19 cellular contexts compared by ENCODE assay signal in genomic region chr20:57686931-57687652, GRCh38. TPM values are rescaled to one million over a fixed set of nuclear protein-coding genes. Genes with fewer than 3 reads are reported as not detected.
DNase-seq lines count a peak whose midpoint lies in the region; ATAC-seq, FAIRE-seq and TF ChIP-seq lines count a peak whose summit lies in the region.
"Had no signal": no experiment of that assay in that cellular context is flagged by ENCODE, and none has a peak within 500 bp of the region (broad histone marks: within the 10 kb centered on the region; RNA-seq: fewer than 3 reads in every experiment).

No MANE protein-coding gene starts in this region.

- no TSS peak for BruUV-seq in GM12878 (replicated peaks; lab: Mats Ljungman, UMichigan)

- H3K4me3 Mint-ChIP-seq in activated CD8-positive, alpha-beta T cell treated with anti-CD3 and anti-CD28 coated beads for 36 hours, result no peak overlapping the region
- no peak overlapping the region for H3K4me3 Mint-ChIP-seq in activated CD8-positive, alpha-beta T cell treated with anti-CD3 and anti-CD28 coated beads, Interleukin-2, amount 10 ng/mL, durations not matched to agents 7 days and 5 days
- H3K4me3 Mint-ChIP-seq in type B pancreatic cell, result peak overlapping the region; percentile 55
- H3K4me3 Mint-ChIP-seq: activated naive CD8-positive, alpha-beta T cell; CD4-positive, alpha-beta memory T cell; effector memory CD8-positive, alpha-beta T cell had no signal

- no peak for FAIRE-seq in GM12878 (lab: Jason Lieb, UNC)
- FAIRE-seq: A204.1 had no signal

- H3K4me2 ChIP-seq in GM12878 (ENCODE audit: control insufficient read depth, insufficient read depth), result no peak overlapping the region

- in situ Hi-C loops in GM12878 (cut with MboI), result loop anchor here (10.0 kb wide), 1 partner anchor 292 kb away; the partner anchor contains the start of gene RBM38

- ATAC-seq in activated CD8-positive, alpha-beta T cell treated with anti-CD3 and anti-CD28 coated beads for 36 hours, result peak; percentile 20
- ATAC-seq in activated CD8-positive, alpha-beta T cell treated with anti-CD3 and anti-CD28 coated beads, Interleukin-2, amount 10 ng/mL, durations not matched to agents 7 days and 5 days, result no peak
- peak; percentile 44 for ATAC-seq in GM12878
- ATAC-seq in lung (ENCODE audit: insufficient read depth, low FRiP score), result peak; percentile 10
- no peak for ATAC-seq in GM21723 (IDR thresholded peaks at IDR 0.05; ENCODE audit: unreplicated experiment)
- ATAC-seq: effector memory CD8-positive, alpha-beta T cell had no signal

- H3K4me1 Mint-ChIP-seq in activated CD8-positive, alpha-beta T cell treated with anti-CD3 and anti-CD28 coated beads for 36 hours (ENCODE audit: low read depth), result peaks cover 3% of the 10 kb centered on the region
- no peaks in the 10 kb centered on the region for H3K4me1 Mint-ChIP-seq in activated CD8-positive, alpha-beta T cell treated with anti-CD3 and anti-CD28 coated beads, Interleukin-2, amount 10 ng/mL, durations not matched to agents 7 days and 5 days (ENCODE audit: low read depth)
- peaks cover 45% of the 10 kb centered on the region for H3K4me1 Mint-ChIP-seq in type B pancreatic cell (ENCODE audit: unreplicated experiment)

- no peaks in the 10 kb centered on the region for H4K20me1 ChIP-seq in GM12878 (ENCODE audit: control insufficient read depth, insufficient read depth)

- POLR2A ChIA-PET in activated CD8-positive, alpha-beta T cell treated with anti-CD3 and anti-CD28 coated beads for 36 hours (lab: Charles Lee), result interaction anchor here (0.6 kb wide), 1 partner anchor 53 kb away, joined by 4 read pairs; no protein-coding TSS in a partner anchor
- POLR2A ChIA-PET in activated CD8-positive, alpha-beta T cell treated with anti-CD3 and anti-CD28 coated beads, Interleukin-2, amount 10 ng/mL, durations not matched to agents 7 days and 5 days (lab: Charles Lee), result interaction anchor here (0.7 kb wide), 1 partner anchor 77 kb away, joined by 3 read pairs; no protein-coding TSS in a partner anchor
- POLR2A ChIA-PET in GM12878 (lab: Charles Lee), result no interaction called here

- peak; percentile 18 for DNase-seq in activated CD8-positive, alpha-beta T cell treated with anti-CD3 and anti-CD28 coated beads for 36 hours
- DNase-seq in activated CD8-positive, alpha-beta T cell treated with anti-CD3 and anti-CD28 coated beads, Interleukin-2, amount 10 ng/mL, durations not matched to agents 7 days and 5 days, result no peak
- no peak for DNase-seq in GM12878 (ENCODE audit: low read depth, low spot score)
- DNase-seq in lung (ENCODE audit: low spot score), result no peak
- DNase-seq in type B pancreatic cell (ENCODE audit: extremely low spot score, unreplicated experiment), result no peak
- DNase-seq in NCI-H187 treated with DMSO at 0.1 percent for 48 hours (lab: John Stamatoyannopoulos, UW), result no peak
- no peak for DNase-seq in NOMO-1 treated with dmso at 0.1 percent for 144 hours (lab: John Stamatoyannopoulos, UW; ENCODE audit: unreplicated experiment)
- DNase-seq: CD4-positive, alpha-beta memory T cell; effector memory CD8-positive, alpha-beta T cell; IMR-90; NCI-H1105; stimulated activated CD4-positive, alpha-beta T cell treated with anti-CD3 and anti-CD28 coated beads, Interleukin-15, amount 100 ng/mL, for 24 hours; transverse colon; WERI-Rb-1 had no signal

- TF ChIP-seq POLR2A in GM12878 (IDR thresholded peaks at IDR 0.05; ENCODE audit: low read depth, low read length), result no peak

- no peak overlapping the region for H3K27ac ChIP-seq in GM12878 (ENCODE audit: control insufficient read depth, insufficient read depth)
- H3K27ac ChIP-seq in lung (ENCODE audit: low read depth in 1 of 2, low read length in 1 of 2), result no peak overlapping the region
- H3K27ac ChIP-seq: cardiac muscle cell, transverse colon, WERI-Rb-1 had no signal

- CTCF ChIA-PET in activated CD8-positive, alpha-beta T cell treated with anti-CD3 and anti-CD28 coated beads for 36 hours (lab: Charles Lee), result no interaction called here
- CTCF ChIA-PET in activated CD8-positive, alpha-beta T cell treated with anti-CD3 and anti-CD28 coated beads, Interleukin-2, amount 10 ng/mL, durations not matched to agents 7 days and 5 days (lab: Charles Lee), result interaction anchor here (0.6 to 0.7 kb wide), 2 partner anchors 65 to 429 kb away, joined by 3 read pairs; no protein-coding TSS in a partner anchor
- CTCF ChIA-PET in GM12878 (lab: Yijun Ruan, JAX), result interaction anchor here (1.4 kb wide), 1 partner anchor 33 kb away, joined by 3 read pairs; no protein-coding TSS in a partner anchor

- H3K4me1 ChIP-seq in GM12878 (ENCODE audit: control insufficient read depth, insufficient read depth, low read length) (peaks cover 13% of the 10 kb centered on the region), lung (ENCODE audit: control insufficient read depth in 2 of 2, insufficient read depth in 2 of 2, low read length in 2 of 2) (peaks cover 12 to 13% of the 10 kb centered on the region in 2 donors)

- WGBS in GM12878 (ENCODE audit: insufficient coverage, insufficient replicate concordance, low lambda C conversion rate, missing lambda C conversion rate), result 45% methylated on average over 12 of the region's 12 CpGs
- WGBS in lung, 2 donors, result 88 to 89% methylated on average over 12 of the region's 12 CpGs

- no peak for TF ChIP-seq RAD21 in GM12878 (IDR thresholded peaks at IDR 0.05; ENCODE audit: insufficient read depth, low read depth, low read length)

- SMC1A ChIA-PET in GM12878 (lab: Charles Lee; ENCODE audit: uncharacterized antibody, unreplicated experiment), result interaction anchor here (1.0 kb wide), 1 partner anchor 68 kb away, joined by 4 read pairs; no protein-coding TSS in a partner anchor

- H3K79me2 ChIP-seq in GM12878 (ENCODE audit: control insufficient read depth, insufficient read depth, low read length), result no peaks in the 10 kb centered on the region

- H3K36me3 ChIP-seq in GM12878 (ENCODE audit: control insufficient read depth in 2 of 2, insufficient read depth in 2 of 2, low read length in 1 of 2), result no peaks in the 10 kb centered on the region
- peaks cover 0 to 2% of the 10 kb centered on the region in 2 donors for H3K36me3 ChIP-seq in lung (ENCODE audit: control insufficient read depth in 2 of 2, insufficient read depth in 2 of 2, low read length in 2 of 2)
- H3K36me3 ChIP-seq: cardiac muscle cell, transverse colon, WERI-Rb-1 had no signal

- no peak overlapping the region for H3K9ac ChIP-seq in GM12878 (ENCODE audit: control insufficient read depth, insufficient read depth, low read length)

- H3K27me3 Mint-ChIP-seq in activated CD8-positive, alpha-beta T cell treated with anti-CD3 and anti-CD28 coated beads for 36 hours, result no peaks in the 10 kb centered on the region
- H3K27me3 Mint-ChIP-seq in activated CD8-positive, alpha-beta T cell treated with anti-CD3 and anti-CD28 coated beads, Interleukin-2, amount 10 ng/mL, durations not matched to agents 7 days and 5 days (ENCODE audit: low read depth), result no peaks in the 10 kb centered on the region
- peaks cover 17% of the 10 kb centered on the region for H3K27me3 Mint-ChIP-seq in type B pancreatic cell
- H3K27me3 Mint-ChIP-seq: activated naive CD8-positive, alpha-beta T cell; progenitor cell of endocrine pancreas had no signal

- intact Hi-C loops in activated CD8-positive, alpha-beta T cell treated with anti-CD3 and anti-CD28 coated beads for 36 hours (cut with micrococcal nuclease), result no loop called here
- intact Hi-C loops in GM12878 (cut with micrococcal nuclease; ENCODE audit: unreplicated experiment), result loop anchor here (10.0 kb wide), 1 partner anchor 292 kb away; the partner anchor contains the start of gene RBM38

- TF ChIP-seq EP300 in GM12878 (IDR thresholded peaks at IDR 0.05; ENCODE audit: borderline replicate concordance in 1 of 2, control insufficient read depth in 1 of 2, low read depth in 2 of 2, low read length in 2 of 2), result no peak

- no peak overlapping the region for H2AFZ ChIP-seq in GM12878 (ENCODE audit: control insufficient read depth, low read depth, low read length)

- H3K9me3 ChIP-seq in GM12878 (replicated peaks; ENCODE audit: control insufficient read depth, insufficient read depth, low read length) (no peaks in the 10 kb centered on the region), lung (ENCODE audit: control insufficient read depth in 2 of 2, insufficient read depth in 1 of 2, low read length in 1 of 2) (no peaks in the 10 kb centered on the region)
- H3K9me3 ChIP-seq: transverse colon had no signal

- no peak for TF ChIP-seq CTCF in activated CD8-positive, alpha-beta T cell treated with anti-CD3 and anti-CD28 coated beads for 36 hours (IDR thresholded peaks at IDR 0.05)
- TF ChIP-seq CTCF in GM12878 (IDR thresholded peaks at IDR 0.05 in 2 of 3, conservative IDR thresholded peaks at IDR 0.05 in 1 of 3; ENCODE audit: control insufficient read depth in 2 of 3, extremely low read depth in 1 of 3, insufficient read depth in 1 of 3, low read depth in 3 of 3, low read length in 3 of 3) (no peak), lung (IDR thresholded peaks at IDR 0.05; ENCODE audit: control extremely low read depth, extremely low read depth) (no peak), type B pancreatic cell (conservative IDR thresholded peaks at IDR 0.05) (no peak)

- H3K36me3 Mint-ChIP-seq in activated CD8-positive, alpha-beta T cell treated with anti-CD3 and anti-CD28 coated beads for 36 hours (ENCODE audit: low read depth), result no peaks in the 10 kb centered on the region
- no peaks in the 10 kb centered on the region for H3K36me3 Mint-ChIP-seq in activated CD8-positive, alpha-beta T cell treated with anti-CD3 and anti-CD28 coated beads, Interleukin-2, amount 10 ng/mL, durations not matched to agents 7 days and 5 days (ENCODE audit: low read depth)
- H3K36me3 Mint-ChIP-seq in type B pancreatic cell, result no peaks in the 10 kb centered on the region
- H3K36me3 Mint-ChIP-seq: activated naive CD8-positive, alpha-beta T cell; CD4-positive, alpha-beta memory T cell had no signal

- no peaks in the 10 kb centered on the region for H3K9me3 Mint-ChIP-seq in activated CD8-positive, alpha-beta T cell treated with anti-CD3 and anti-CD28 coated beads for 36 hours
- H3K9me3 Mint-ChIP-seq in activated CD8-positive, alpha-beta T cell treated with anti-CD3 and anti-CD28 coated beads, Interleukin-2, amount 10 ng/mL, durations not matched to agents 7 days and 5 days (ENCODE audit: insufficient read depth), result no peaks in the 10 kb centered on the region
- no peaks in the 10 kb centered on the region for H3K9me3 Mint-ChIP-seq in type B pancreatic cell
- H3K9me3 Mint-ChIP-seq: effector memory CD8-positive, alpha-beta T cell had no signal

- RAD21 ChIA-PET in GM12878 (lab: Charles Lee; ENCODE audit: unreplicated experiment), result no interaction called here

- no peak overlapping the region for H3K27ac Mint-ChIP-seq in activated CD8-positive, alpha-beta T cell treated with anti-CD3 and anti-CD28 coated beads for 36 hours
- H3K27ac Mint-ChIP-seq in activated CD8-positive, alpha-beta T cell treated with anti-CD3 and anti-CD28 coated beads, Interleukin-2, amount 10 ng/mL, durations not matched to agents 7 days and 5 days, result no peak overlapping the region
- H3K27ac Mint-ChIP-seq in type B pancreatic cell, result peak overlapping the region; percentile 94
- H3K27ac Mint-ChIP-seq: activated naive CD8-positive, alpha-beta T cell had no signal

- H3K4me3 ChIP-seq in GM12878 (no peak overlapping the region), lung (no peak overlapping the region)
- H3K4me3 ChIP-seq: cardiac muscle cell, transverse colon had no signal

- no peaks in the 10 kb centered on the region for H3K27me3 ChIP-seq in GM12878 (replicated peaks in 1 of 2; ENCODE audit: control insufficient read depth in 2 of 2, insufficient read depth in 2 of 2, low read length in 1 of 2)
- H3K27me3 ChIP-seq in lung (ENCODE audit: control insufficient read depth, insufficient read depth), result no peaks in the 10 kb centered on the region
- H3K27me3 ChIP-seq: cardiac muscle cell, transverse colon had no signal

RNA-seq across cellular contexts. Expression of gene PMEPA1, which starts 22.7 kb away (rescaled TPM):
- total RNA-seq in activated CD8-positive, alpha-beta T cell treated with anti-CD3 and anti-CD28 coated beads for 36 hours, result 1 to 10 TPM; 1.7 to 2.0 TPM
- total RNA-seq in activated CD8-positive, alpha-beta T cell treated with anti-CD3 and anti-CD28 coated beads, Interleukin-2, amount 10 ng/mL, durations not matched to agents 7 days and 5 days, result under 1 TPM in 1 of 2 experiments, not detected in 1; 0.37 TPM
- 0.17 and 0.47 TPM in 2 replicates for total RNA-seq in GM12878 (2013; cell fraction: nucleolus; rRNA removed)
- total RNA-seq in GM12878 (2014; rRNA removed) (not detected in 2 replicates), GM12878 (2014; rRNA removed; fragmentation: Illumina TruSeq; extraction: Trizol) (0.04 TPM in 1 of 2 replicates, not detected in the other), GM12878 (2021) (0.08 and 0.10 TPM in 2 replicates), lung (10 to 100 TPM in 1 of 2 donors, 1 to 10 TPM in 1; 10.0 to 44.0 TPM), type B pancreatic cell (ENCODE audit: low replicate concordance) (4.3 and 8.8 TPM in 2 replicates)
- polyA plus RNA-seq in GM12878 (2011; ENCODE audit: low read depth), result 0.08 TPM
- polyA plus RNA-seq in GM12878 (2011; rRNA removed) (0.03 and 0.07 TPM in 2 replicates), GM12878 (2014; fragmentation: Illumina TruSeq; extraction: Trizol) (0.03 and 0.04 TPM in 2 replicates), GM12878 (2014; fragmentation: Nextera tagmentation; extraction: Ambion mirVana) (under 1 TPM in 1 of 2 experiments, not detected in 1; 0.02 TPM), GM12878 (2014; rRNA removed) (0.03 and 0.04 TPM in 2 replicates), GM12878 (2016; fragmentation: Nextera tagmentation; extraction: Ambion mirVana) (under 1 TPM in 1 of 2 experiments, not detected in 1; 0.04 TPM), lung (10 to 100 TPM; 10.7 to 37.1 TPM)
- polyA plus RNA-seq in GM12878 (2011; cell fraction: cytosol; rRNA removed), result 0.06 and 0.15 TPM in 2 replicates
- polyA plus RNA-seq in GM12878 (2011; cell fraction: nucleus; rRNA removed), result 0.10 and 0.12 TPM in 2 replicates
- 0.39 and 0.58 TPM in 2 replicates for polyA plus RNA-seq in GM12878 (2012)
- polyA minus RNA-seq in GM12878 (2011; rRNA and poly(A)+ RNA removed), result 0.15 and 0.26 TPM in 2 replicates
- 0.42 TPM in 1 of 2 replicates, not detected in the other for polyA minus RNA-seq in GM12878 (2011; cell fraction: cytosol; rRNA and poly(A)+ RNA removed)
- polyA minus RNA-seq in GM12878 (2011; cell fraction: nucleus; rRNA and poly(A)+ RNA removed), result not detected in 2 replicates

Comparison
In these comparisons a context has a peak if more than half of its experiments do, and no peak if none do; other contexts are left out.
1. ATAC-seq: peak in activated CD8-positive, alpha-beta T cell treated with anti-CD3 and anti-CD28 coated beads for 36 hours (single experiment), GM12878 (single experiment) and lung (single experiment); none in activated CD8-positive, alpha-beta T cell treated with anti-CD3 and anti-CD28 coated beads, Interleukin-2, amount 10 ng/mL, durations not matched to agents 7 days and 5 days (single experiment) and GM21723 (single experiment).